Comparison of ENCODE assay signal across 8 cellular contexts in the genomic region with DNA sequence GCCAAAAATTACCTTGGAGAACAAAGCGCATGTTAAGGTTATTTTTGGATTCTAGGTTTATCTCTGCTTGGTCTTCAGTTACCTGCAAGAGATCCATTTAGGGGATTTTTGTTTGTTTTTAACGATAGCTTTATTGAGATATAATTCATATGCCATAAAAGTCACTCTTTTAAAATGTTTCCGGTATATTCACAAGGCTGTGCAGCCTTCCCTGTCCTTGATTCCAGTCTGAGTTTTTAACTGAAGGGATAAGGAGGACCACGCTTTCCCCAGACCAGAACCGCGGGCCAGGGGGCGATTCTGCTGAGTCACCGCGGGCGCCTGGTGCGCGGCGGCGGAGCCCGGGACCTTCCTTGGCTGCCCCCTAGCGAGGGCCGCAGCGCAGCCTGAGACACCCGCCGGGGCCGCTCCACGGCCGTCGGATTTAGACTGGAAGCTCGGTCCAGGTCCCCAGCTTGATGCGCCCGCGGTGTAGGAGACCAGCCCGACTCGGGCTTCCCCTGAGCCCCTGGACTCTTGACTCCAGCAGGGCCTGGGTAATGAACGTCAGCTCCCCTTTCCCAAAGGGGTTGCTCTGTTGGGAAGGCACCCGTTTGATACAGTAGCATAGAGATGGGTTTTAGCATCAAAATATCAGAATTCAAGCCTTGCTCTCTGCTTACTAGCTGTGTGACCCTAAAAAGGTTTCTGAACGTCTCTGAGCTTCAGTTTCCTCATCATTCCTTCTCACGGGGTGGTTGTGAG. TPM values are rescaled to one million over a fixed set of nuclear protein-coding genes. Genes with fewer than 3 reads are reported as not detected.
DNase-seq lines count a peak whose midpoint lies in the region; ATAC-seq, FAIRE-seq and TF ChIP-seq lines count a peak whose summit lies in the region.

No MANE protein-coding gene starts in this region.

- TF ChIP-seq CTCF in WERI-Rb-1 (IDR thresholded peaks at IDR 0.05; ENCODE audit: low read depth, low read length): peak; percentile 70
- TF ChIP-seq CTCF in MCF 10A (IDR thresholded peaks at IDR 0.05; ENCODE audit: unreplicated experiment): peak; percentile 75

- no peaks in the 10 kb centered on the region for H3K9me3 Mint-ChIP-seq in MCF 10A (ENCODE audit: unreplicated experiment)

- no peaks in the 10 kb centered on the region for H3K4me1 ChIP-seq in small intestine (ENCODE audit: control insufficient read depth in 2 of 2, insufficient read depth in 1 of 2, low read depth in 1 of 2, low read length in 1 of 2)

- H3K4me3 ChIP-seq in WERI-Rb-1 (ENCODE audit: low read depth, low read length) (peak overlapping the region; percentile 22), small intestine (ENCODE audit: low read depth in 1 of 2, low read length in 2 of 2) (no peak overlapping the region)

- H3K27me3 ChIP-seq in WERI-Rb-1 (ENCODE audit: insufficient read depth, low read depth, severe bottlenecking): no peaks in the 10 kb centered on the region
- H3K27me3 ChIP-seq in small intestine (ENCODE audit: control insufficient read depth in 2 of 2, insufficient read depth in 2 of 2, low read length in 2 of 2): peaks cover 3 to 6% of the 10 kb centered on the region in 2 donors

- FAIRE-seq in small intestine (lab: Jason Lieb, UNC): no peak

- no peak overlapping the region for H3K27ac Mint-ChIP-seq in MCF 10A (ENCODE audit: low read depth, unreplicated experiment)

- intact Hi-C loops in MCF 10A (cut with micrococcal nuclease): no loop called here

- CTCF ChIA-PET in MCF 10A (lab: Yijun Ruan, JAX): interaction anchor here (0.6 to 2.7 kb wide), 19 partner anchors 10 to 309 kb away, joined by 3 to 26 read pairs (median 4); no protein-coding TSS in a partner anchor

- ATAC-seq in GM19455 (IDR thresholded peaks at IDR 0.05; ENCODE audit: unreplicated experiment) (no peak), SK-N-SH treated with all-trans-retinoic acid at 6 μM for 48 hours (no peak)

- no TSS peak for BruUV-seq in MCF 10A (replicated peaks; lab: Mats Ljungman, UMichigan)

- POLR2A ChIA-PET in MCF 10A (lab: Yijun Ruan, JAX): interaction anchor here (0.5 to 1.2 kb wide), 2 partner anchors 12 to 1240 kb away, joined by 3 read pairs; a partner anchor contains a TSS

- DNase-seq in D341Med (ENCODE audit: low spot score) (peak; percentile 99), HuH-7.5 (ENCODE audit: low spot score) (peak; percentile 77), WERI-Rb-1 (peak; percentile 61), MCF 10A (ENCODE audit: unreplicated experiment) (peak; percentile 66), iPS-NIHi11 (ENCODE audit: low spot score) (peak; percentile 93), small intestine (peak; percentile 47)

- 3 to 7% (median 6%) methylated on average over 34 of the region's 34 CpGs for WGBS in small intestine, 3 donors

- no peaks in the 10 kb centered on the region for H3K36me3 Mint-ChIP-seq in MCF 10A (ENCODE audit: insufficient read depth, unreplicated experiment)

- peaks cover 47% of the 10 kb centered on the region for H3K27me3 Mint-ChIP-seq in MCF 10A (ENCODE audit: insufficient read depth, unreplicated experiment)

- H3K27ac ChIP-seq in WERI-Rb-1 (peak overlapping the region; percentile 15; the same call in 1 of the 2 replicates), small intestine (ENCODE audit: low read depth in 1 of 2, low read length in 1 of 2) (no peak overlapping the region)

- H3K9me3 ChIP-seq in WERI-Rb-1 (ENCODE audit: severe bottlenecking): no peaks in the 10 kb centered on the region
- no peaks in the 10 kb centered on the region for H3K9me3 ChIP-seq in small intestine (ENCODE audit: control insufficient read depth, low read depth)

- H3K36me3 ChIP-seq in WERI-Rb-1: no peaks in the 10 kb centered on the region
- H3K36me3 ChIP-seq in small intestine (ENCODE audit: control insufficient read depth in 2 of 2, insufficient read depth in 2 of 2, low read length in 2 of 2): no peaks in the 10 kb centered on the region

- H3K4me3 Mint-ChIP-seq in MCF 10A (ENCODE audit: unreplicated experiment): peak overlapping the region; percentile 38

- no peaks in the 10 kb centered on the region for H3K4me1 Mint-ChIP-seq in MCF 10A (ENCODE audit: insufficient read depth, unreplicated experiment)

TF ChIP-seq in SK-N-SH treated with all-trans-retinoic acid at 6 μM for 48 hours, 23 proteins besides CTCF, POLR2A, EP300 and RAD21 (continues in another document):
- TF ChIP-seq ZFP30 (CRISPR knock-in tag; IDR thresholded peaks at IDR 0.05) (no peak), RARB (CRISPR knock-in tag; IDR thresholded peaks at IDR 0.05) (no peak), ZNF565 (CRISPR knock-in tag; conservative IDR thresholded peaks at IDR 0.05; ENCODE audit: low read depth) (no peak), ARNTL (CRISPR knock-in tag; IDR thresholded peaks at IDR 0.05; ENCODE audit: borderline replicate concordance, low read depth) (no peak), ZNF70 (CRISPR knock-in tag; IDR thresholded peaks at IDR 0.05) (no peak), TCF4 (CRISPR knock-in tag; IDR thresholded peaks at IDR 0.05; ENCODE audit: borderline replicate concordance) (no peak), GLIS3 (CRISPR knock-in tag; IDR thresholded peaks at IDR 0.05) (no peak), PPARA (CRISPR knock-in tag; IDR thresholded peaks at IDR 0.05; ENCODE audit: borderline replicate concordance) (no peak), ISL1 (CRISPR knock-in tag; IDR thresholded peaks at IDR 0.05) (no peak), BACH2 (CRISPR knock-in tag; IDR thresholded peaks at IDR 0.05; ENCODE audit: borderline replicate concordance) (no peak)
- TF ChIP-seq, protein P1, sequence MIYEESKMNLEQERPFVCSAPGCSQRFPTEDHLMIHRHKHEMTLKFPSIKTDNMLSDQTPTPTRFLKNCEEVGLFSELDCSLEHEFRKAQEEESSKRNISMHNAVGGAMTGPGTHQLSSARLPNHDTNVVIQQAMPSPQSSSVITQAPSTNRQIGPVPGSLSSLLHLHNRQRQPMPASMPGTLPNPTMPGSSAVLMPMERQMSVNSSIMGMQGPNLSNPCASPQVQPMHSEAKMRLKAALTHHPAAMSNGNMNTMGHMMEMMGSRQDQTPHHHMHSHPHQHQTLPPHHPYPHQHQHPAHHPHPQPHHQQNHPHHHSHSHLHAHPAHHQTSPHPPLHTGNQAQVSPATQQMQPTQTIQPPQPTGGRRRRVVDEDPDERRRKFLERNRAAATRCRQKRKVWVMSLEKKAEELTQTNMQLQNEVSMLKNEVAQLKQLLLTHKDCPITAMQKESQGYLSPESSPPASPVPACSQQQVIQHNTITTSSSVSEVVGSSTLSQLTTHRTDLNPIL (CRISPR knock-in tag; IDR thresholded peaks at IDR 0.05; ENCODE audit: low read depth): no peak
- TF ChIP-seq, protein P2, sequence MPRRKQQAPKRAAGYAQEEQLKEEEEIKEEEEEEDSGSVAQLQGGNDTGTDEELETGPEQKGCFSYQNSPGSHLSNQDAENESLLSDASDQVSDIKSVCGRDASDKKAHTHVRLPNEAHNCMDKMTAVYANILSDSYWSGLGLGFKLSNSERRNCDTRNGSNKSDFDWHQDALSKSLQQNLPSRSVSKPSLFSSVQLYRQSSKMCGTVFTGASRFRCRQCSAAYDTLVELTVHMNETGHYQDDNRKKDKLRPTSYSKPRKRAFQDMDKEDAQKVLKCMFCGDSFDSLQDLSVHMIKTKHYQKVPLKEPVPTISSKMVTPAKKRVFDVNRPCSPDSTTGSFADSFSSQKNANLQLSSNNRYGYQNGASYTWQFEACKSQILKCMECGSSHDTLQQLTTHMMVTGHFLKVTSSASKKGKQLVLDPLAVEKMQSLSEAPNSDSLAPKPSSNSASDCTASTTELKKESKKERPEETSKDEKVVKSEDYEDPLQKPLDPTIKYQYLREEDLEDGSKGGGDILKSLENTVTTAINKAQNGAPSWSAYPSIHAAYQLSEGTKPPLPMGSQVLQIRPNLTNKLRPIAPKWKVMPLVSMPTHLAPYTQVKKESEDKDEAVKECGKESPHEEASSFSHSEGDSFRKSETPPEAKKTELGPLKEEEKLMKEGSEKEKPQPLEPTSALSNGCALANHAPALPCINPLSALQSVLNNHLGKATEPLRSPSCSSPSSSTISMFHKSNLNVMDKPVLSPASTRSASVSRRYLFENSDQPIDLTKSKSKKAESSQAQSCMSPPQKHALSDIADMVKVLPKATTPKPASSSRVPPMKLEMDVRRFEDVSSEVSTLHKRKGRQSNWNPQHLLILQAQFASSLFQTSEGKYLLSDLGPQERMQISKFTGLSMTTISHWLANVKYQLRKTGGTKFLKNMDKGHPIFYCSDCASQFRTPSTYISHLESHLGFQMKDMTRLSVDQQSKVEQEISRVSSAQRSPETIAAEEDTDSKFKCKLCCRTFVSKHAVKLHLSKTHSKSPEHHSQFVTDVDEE (CRISPR knock-in tag; IDR thresholded peaks at IDR 0.05): no peak
- TF ChIP-seq, protein P3, sequence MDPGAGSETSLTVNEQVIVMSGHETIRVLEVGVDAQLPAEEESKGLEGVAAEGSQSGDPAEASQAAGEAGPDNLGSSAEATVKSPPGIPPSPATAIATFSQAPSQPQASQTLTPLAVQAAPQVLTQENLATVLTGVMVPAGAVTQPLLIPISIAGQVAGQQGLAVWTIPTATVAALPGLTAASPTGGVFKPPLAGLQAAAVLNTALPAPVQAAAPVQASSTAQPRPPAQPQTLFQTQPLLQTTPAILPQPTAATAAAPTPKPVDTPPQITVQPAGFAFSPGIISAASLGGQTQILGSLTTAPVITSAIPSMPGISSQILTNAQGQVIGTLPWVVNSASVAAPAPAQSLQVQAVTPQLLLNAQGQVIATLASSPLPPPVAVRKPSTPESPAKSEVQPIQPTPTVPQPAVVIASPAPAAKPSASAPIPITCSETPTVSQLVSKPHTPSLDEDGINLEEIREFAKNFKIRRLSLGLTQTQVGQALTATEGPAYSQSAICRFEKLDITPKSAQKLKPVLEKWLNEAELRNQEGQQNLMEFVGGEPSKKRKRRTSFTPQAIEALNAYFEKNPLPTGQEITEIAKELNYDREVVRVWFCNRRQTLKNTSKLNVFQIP (CRISPR knock-in tag; IDR thresholded peaks at IDR 0.05; ENCODE audit: borderline replicate concordance, low read depth): no peak
- TF ChIP-seq, protein P4, sequence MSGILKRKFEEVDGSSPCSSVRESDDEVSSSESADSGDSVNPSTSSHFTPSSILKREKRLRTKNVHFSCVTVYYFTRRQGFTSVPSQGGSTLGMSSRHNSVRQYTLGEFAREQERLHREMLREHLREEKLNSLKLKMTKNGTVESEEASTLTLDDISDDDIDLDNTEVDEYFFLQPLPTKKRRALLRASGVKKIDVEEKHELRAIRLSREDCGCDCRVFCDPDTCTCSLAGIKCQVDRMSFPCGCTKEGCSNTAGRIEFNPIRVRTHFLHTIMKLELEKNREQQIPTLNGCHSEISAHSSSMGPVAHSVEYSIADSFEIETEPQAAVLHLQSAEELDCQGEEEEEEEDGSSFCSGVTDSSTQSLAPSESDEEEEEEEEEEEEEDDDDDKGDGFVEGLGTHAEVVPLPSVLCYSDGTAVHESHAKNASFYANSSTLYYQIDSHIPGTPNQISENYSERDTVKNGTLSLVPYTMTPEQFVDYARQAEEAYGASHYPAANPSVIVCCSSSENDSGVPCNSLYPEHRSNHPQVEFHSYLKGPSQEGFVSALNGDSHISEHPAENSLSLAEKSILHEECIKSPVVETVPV (CRISPR knock-in tag; IDR thresholded peaks at IDR 0.05): no peak

RNA-seq across cellular contexts. Expression of a gene that starts 50.0 kb away (rescaled TPM):
- total RNA-seq in MCF 10A (2022): not detected in 2 replicates
- polyA plus RNA-seq in small intestine: not detected

RNA-seq across cellular contexts. Expression of a gene that starts 54.7 kb away (rescaled TPM):
- 0.42 and 0.66 TPM in 2 replicates for total RNA-seq in MCF 10A (2022)
- 1 to 10 TPM in 1 of 3 donors, under 1 TPM in 1, not detected in 1; 0.54 to 6.0 TPM for polyA plus RNA-seq in small intestine

Comparison
In these comparisons a context has a peak if more than half of its experiments do, and no peak if none do; other contexts are left out.
1. DNase-seq: peak in every context shown above with its lines; median percentile 99 in D341Med; 93 in iPS-NIHi11; 77 in HuH-7.5; 66 in MCF 10A; 61 in WERI-Rb-1; 47 in small intestine.